9 cellular contexts compared by ENCODE assay signal in the genomic region with DNA sequence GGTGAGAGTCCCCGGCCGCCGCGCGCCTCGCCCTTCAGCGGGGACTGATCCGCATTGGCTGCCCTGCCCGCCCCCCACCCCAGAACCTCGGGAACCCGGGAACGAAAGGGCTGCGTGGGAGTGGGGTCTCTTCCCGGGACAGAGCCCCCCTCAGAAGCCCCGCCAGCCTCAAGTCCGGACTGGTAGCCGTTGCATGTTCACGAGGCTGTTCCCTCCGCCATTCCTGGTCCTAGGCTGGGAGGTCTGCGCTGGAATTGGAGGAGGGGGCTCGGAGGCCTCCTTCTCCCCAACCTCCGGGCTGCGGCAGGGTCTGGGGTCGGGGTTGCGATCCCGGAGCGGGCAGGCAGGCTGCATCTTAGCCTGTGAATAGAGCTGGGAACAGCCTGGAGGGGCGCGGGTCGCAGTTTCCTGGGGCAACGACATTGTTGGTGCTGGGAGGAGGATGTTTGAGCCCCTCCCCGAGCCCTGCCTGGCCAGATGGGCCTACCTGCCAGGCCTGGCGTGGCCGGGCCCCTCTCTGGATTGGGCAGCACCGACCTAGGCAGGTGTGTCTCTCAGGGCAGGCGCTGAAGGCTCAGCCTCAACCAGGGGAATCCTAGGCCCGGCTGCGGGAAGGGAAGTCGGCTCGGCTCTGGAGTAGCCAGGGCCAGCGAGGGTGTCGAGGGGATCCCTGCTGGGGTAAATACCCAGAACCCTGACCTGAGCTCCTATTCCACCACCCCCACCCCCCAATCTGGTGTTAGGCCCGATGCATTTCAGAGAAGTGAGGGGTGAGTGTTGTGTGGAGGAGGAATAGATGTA. TPM values are rescaled to one million over a fixed set of nuclear protein-coding genes. Genes with fewer than 3 reads are reported as not detected.
DNase-seq lines count a peak whose midpoint lies in the region; ATAC-seq and TF ChIP-seq lines count a peak whose summit lies in the region.
"Had no signal": no experiment of that assay in that cellular context is flagged by ENCODE, and none has a peak within 500 bp of the region (broad histone marks: within the 10 kb centered on the region; RNA-seq: fewer than 3 reads in every experiment).

No MANE protein-coding gene starts in this region.

- no peaks in the 10 kb centered on the region for H3K9me3 ChIP-seq in HEK293 (ENCODE audit: control insufficient read depth, insufficient read depth, low read depth, low read length)
- H3K9me3 ChIP-seq in SJSA1 (replicated peaks), result peaks cover 3% of the 10 kb centered on the region; the same call in 1 of the 2 replicates
- H3K9me3 ChIP-seq in heart right ventricle, result no peaks in the 10 kb centered on the region

- H3K27ac ChIP-seq in HEK293 (ENCODE audit: extremely low read depth, low read depth, low read length) (no peak overlapping the region; the same call in 1 of the 2 replicates), SJSA1 (no peak overlapping the region), heart right ventricle (no peak overlapping the region)
- H3K27ac ChIP-seq: foreskin keratinocyte had no signal

- peaks cover 6% of the 10 kb centered on the region for H3K27me3 ChIP-seq in SJSA1 (replicated peaks)
- peaks cover 0 to 13% (median 0%) of the 10 kb centered on the region in 7 donors for H3K27me3 ChIP-seq in heart right ventricle

- peaks cover 0 to under 1% of the 10 kb centered on the region in 2 experiments; a peak in 1 of 3 replicates for H3K36me3 ChIP-seq in HEK293 (ENCODE audit: control insufficient read depth in 2 of 2, insufficient read depth in 1 of 2, low read length in 2 of 2)
- H3K36me3 ChIP-seq in SJSA1, result peaks cover 15% of the 10 kb centered on the region
- H3K36me3 ChIP-seq in heart right ventricle, result peaks cover 0 to 26% (median 8%) of the 10 kb centered on the region in 9 donors

- ATAC-seq in heart right ventricle (peak in 1 of 8 donors; percentile 25), GM19397 (IDR thresholded peaks at IDR 0.05; ENCODE audit: unreplicated experiment) (no peak), GM21367 (IDR thresholded peaks at IDR 0.05; ENCODE audit: unreplicated experiment) (no peak)

- H3K4me1 ChIP-seq in HEK293 (ENCODE audit: control insufficient read depth, insufficient read depth, low read length) (no peaks in the 10 kb centered on the region), SJSA1 (replicated peaks) (peaks cover 9% of the 10 kb centered on the region), heart right ventricle (peaks cover 0 to 21% (median 9%) of the 10 kb centered on the region in 9 donors)
- H3K4me1 ChIP-seq: foreskin keratinocyte had no signal

- DNase-seq in SJSA1 (ENCODE audit: low read depth in 1 of 2, low spot score in 2 of 2) (no peak), heart right ventricle (no peak), skeletal muscle cell (ENCODE audit: low read depth) (no peak), SIG-M5 treated with dmso at 0.1 percent for 504 hours (lab: John Stamatoyannopoulos, UW; ENCODE audit: unreplicated experiment) (no peak), medulla oblongata (ENCODE audit: extremely low spot score) (no peak)

- TF ChIP-seq CTCF in HEK293 (tag by site-specific recombination; IDR thresholded peaks at IDR 0.05) (no peak), heart right ventricle (IDR thresholded peaks at IDR 0.05) (no peak)

- intact Hi-C loops in heart right ventricle (cut with DNase I), result no loop called here

- POLR2A ChIA-PET in HEK293 (lab: Yijun Ruan, JAX), result no interaction called here

- CTCF ChIA-PET in HEK293 (lab: Yijun Ruan, JAX), result interaction anchor here (0.6 to 1.2 kb wide), 2 partner anchors 13 to 14 kb away, joined by 3 to 6 read pairs; no protein-coding TSS in a partner anchor

- H3K4me3 ChIP-seq in HEK293 (ENCODE audit: low read depth, low read length) (peak overlapping the region; percentile 37), SJSA1 (peak overlapping the region; percentile 41), heart right ventricle (peak overlapping the region in 9 of 10 donors; percentile 30 to 59 (median 50)), skeletal muscle cell (ENCODE audit: low read depth, low read length) (peak overlapping the region; percentile 46)

- 17 to 22% methylated on average over 43 of the region's 43 CpGs for WGBS in heart right ventricle, 2 donors

TF ChIP-seq in HEK293, 187 proteins besides CTCF, POLR2A, EP300 and RAD21 (continues in another document):
- TF ChIP-seq, protein P1, sequence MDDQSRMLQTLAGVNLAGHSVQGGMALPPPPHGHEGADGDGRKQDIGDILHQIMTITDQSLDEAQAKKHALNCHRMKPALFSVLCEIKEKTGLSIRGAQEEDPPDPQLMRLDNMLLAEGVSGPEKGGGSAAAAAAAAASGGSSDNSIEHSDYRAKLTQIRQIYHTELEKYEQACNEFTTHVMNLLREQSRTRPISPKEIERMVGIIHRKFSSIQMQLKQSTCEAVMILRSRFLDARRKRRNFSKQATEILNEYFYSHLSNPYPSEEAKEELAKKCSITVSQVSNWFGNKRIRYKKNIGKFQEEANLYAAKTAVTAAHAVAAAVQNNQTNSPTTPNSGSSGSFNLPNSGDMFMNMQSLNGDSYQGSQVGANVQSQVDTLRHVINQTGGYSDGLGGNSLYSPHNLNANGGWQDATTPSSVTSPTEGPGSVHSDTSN (CRISPR knock-in tag; IDR thresholded peaks at IDR 0.05), result no peak
- TF ChIP-seq, protein P2, sequence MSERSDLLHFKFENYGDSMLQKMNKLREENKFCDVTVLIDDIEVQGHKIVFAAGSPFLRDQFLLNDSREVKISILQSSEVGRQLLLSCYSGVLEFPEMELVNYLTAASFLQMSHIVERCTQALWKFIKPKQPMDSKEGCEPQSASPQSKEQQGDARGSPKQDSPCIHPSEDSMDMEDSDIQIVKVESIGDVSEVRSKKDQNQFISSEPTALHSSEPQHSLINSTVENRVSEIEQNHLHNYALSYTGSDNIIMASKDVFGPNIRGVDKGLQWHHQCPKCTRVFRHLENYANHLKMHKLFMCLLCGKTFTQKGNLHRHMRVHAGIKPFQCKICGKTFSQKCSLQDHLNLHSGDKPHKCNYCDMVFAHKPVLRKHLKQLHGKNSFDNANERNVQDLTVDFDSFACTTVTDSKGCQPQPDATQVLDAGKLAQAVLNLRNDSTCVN (tag by site-specific recombination; optimal IDR thresholded peaks at IDR 0.05), result peak; percentile 25
- TF ChIP-seq ZFHX2 (tag by site-specific recombination; conservative IDR thresholded peaks at IDR 0.05) (0 out of 2 replicates have a peak, but pooled peaks have one; percentile 5), ZNF248 (tag by site-specific recombination; IDR thresholded peaks at IDR 0.05) (no peak), ZNF416 (tag by site-specific recombination; IDR thresholded peaks at IDR 0.05) (no peak), ZNF600 (tag by site-specific recombination; IDR thresholded peaks at IDR 0.05) (no peak), GLI4 (tag by site-specific recombination; IDR thresholded peaks at IDR 0.05) (no peak), ZNF394 (tag by site-specific recombination; IDR thresholded peaks at IDR 0.05; ENCODE audit: borderline replicate concordance) (no peak), ZIC2 (tag by site-specific recombination; IDR thresholded peaks at IDR 0.05) (no peak)
- TF ChIP-seq, protein P3, sequence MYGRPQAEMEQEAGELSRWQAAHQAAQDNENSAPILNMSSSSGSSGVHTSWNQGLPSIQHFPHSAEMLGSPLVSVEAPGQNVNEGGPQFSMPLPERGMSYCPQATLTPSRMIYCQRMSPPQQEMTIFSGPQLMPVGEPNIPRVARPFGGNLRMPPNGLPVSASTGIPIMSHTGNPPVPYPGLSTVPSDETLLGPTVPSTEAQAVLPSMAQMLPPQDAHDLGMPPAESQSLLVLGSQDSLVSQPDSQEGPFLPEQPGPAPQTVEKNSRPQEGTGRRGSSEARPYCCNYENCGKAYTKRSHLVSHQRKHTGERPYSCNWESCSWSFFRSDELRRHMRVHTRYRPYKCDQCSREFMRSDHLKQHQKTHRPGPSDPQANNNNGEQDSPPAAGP (tag by site-specific recombination; IDR thresholded peaks at IDR 0.05), result no peak
- TF ChIP-seq, protein P4, sequence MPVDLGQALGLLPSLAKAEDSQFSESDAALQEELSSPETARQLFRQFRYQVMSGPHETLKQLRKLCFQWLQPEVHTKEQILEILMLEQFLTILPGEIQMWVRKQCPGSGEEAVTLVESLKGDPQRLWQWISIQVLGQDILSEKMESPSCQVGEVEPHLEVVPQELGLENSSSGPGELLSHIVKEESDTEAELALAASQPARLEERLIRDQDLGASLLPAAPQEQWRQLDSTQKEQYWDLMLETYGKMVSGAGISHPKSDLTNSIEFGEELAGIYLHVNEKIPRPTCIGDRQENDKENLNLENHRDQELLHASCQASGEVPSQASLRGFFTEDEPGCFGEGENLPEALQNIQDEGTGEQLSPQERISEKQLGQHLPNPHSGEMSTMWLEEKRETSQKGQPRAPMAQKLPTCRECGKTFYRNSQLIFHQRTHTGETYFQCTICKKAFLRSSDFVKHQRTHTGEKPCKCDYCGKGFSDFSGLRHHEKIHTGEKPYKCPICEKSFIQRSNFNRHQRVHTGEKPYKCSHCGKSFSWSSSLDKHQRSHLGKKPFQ (tag by site-specific recombination; IDR thresholded peaks at IDR 0.05), result no peak

RNA-seq across cellular contexts. Expression of a gene that starts 0.7 kb away (rescaled TPM):
- 2.6 and 4.3 TPM in 2 replicates for total RNA-seq in SJSA1 (2014; rRNA removed; shearing (Covaris generic))
- 1 to 10 TPM; 4.4 to 8.0 (median 6.5) TPM for total RNA-seq in heart right ventricle
- polyA plus RNA-seq in heart right ventricle, result 1 to 10 TPM; 2.6 to 3.1 TPM

RNA-seq across cellular contexts. Expression of a gene that starts 20.9 kb away (rescaled TPM):
- 0.21 TPM in 1 of 2 replicates, not detected in the other for total RNA-seq in SJSA1 (2014; rRNA removed; shearing (Covaris generic))
- total RNA-seq in heart right ventricle, result under 1 TPM in 3 of 10 donors, not detected in 7; 0.38 to 0.55 (median 0.39) TPM
- polyA plus RNA-seq in heart right ventricle, result under 1 TPM; 0.22 to 0.59 TPM

RNA-seq across cellular contexts. Expression of a gene that starts 31.6 kb away (rescaled TPM):
- total RNA-seq in SJSA1 (2014; rRNA removed; shearing (Covaris generic)), result 33.4 and 33.9 TPM in 2 replicates
- total RNA-seq in heart right ventricle, result 10 to 100 TPM; 10.8 to 17.8 (median 13.6) TPM
- 10 to 100 TPM; 20.1 to 25.4 TPM for polyA plus RNA-seq in heart right ventricle

RNA-seq across cellular contexts. Expression of a gene that starts 36.3 kb away (rescaled TPM):
- total RNA-seq in SJSA1 (2014; rRNA removed; shearing (Covaris generic)), result not detected in 2 replicates
- under 1 TPM in 1 of 10 donors, not detected in 9; 0.42 TPM for total RNA-seq in heart right ventricle
- under 1 TPM in 1 of 2 donors, not detected in 1; 0.23 TPM for polyA plus RNA-seq in heart right ventricle

RNA-seq across cellular contexts. Expression of a gene that starts 38.8 kb away (rescaled TPM):
- total RNA-seq in SJSA1 (2014; rRNA removed; shearing (Covaris generic)), result 16.1 and 17.3 TPM in 2 replicates
- total RNA-seq in heart right ventricle, result 100 to 1,000 TPM in 5 of 10 donors, 10 to 100 TPM in 5; 61.8 to 131 (median 98.0) TPM
- 10 to 100 TPM; 16.8 to 24.4 TPM for polyA plus RNA-seq in heart right ventricle
